Comparison of ENCODE assay signal across 16 cellular contexts in genomic region chr17:9247401-9247938, GRCh38.
"Had no signal": no experiment of that assay in that cellular context is flagged by ENCODE, and none has a peak within 500 bp of the region (broad histone marks: within the 10 kb centered on the region; RNA-seq: fewer than 3 reads in every experiment).

No MANE protein-coding gene starts in this region.

- H3K4me1 ChIP-seq: colonic mucosa had no signal

- ATAC-seq: activated CD8-positive, alpha-beta T cell treated with anti-CD3 and anti-CD28 coated beads, Interleukin-2, amount 10 ng/mL, durations not matched to agents 7 days and 5 days; left colon; mucosa of descending colon; natural killer cell had no signal

- H3K27me3 ChIP-seq: cardiac muscle cell, colonic mucosa, thyroid gland, vagina had no signal

- H3K36me3 ChIP-seq: cardiac muscle cell, colonic mucosa, thyroid gland, vagina had no signal

- FAIRE-seq: astrocyte, endothelial cell of umbilical vein had no signal

- DNase-seq: activated CD4-positive, alpha-beta T cell treated with anti-CD3 and anti-CD28 coated beads for 4 hours; activated CD8-positive, alpha-beta memory T cell treated with anti-CD3 and anti-CD28 coated beads, Interleukin-2, amount 50 U/mL, for 48 hours; activated CD8-positive, alpha-beta T cell treated with anti-CD3 and anti-CD28 coated beads, Interleukin-2, amount 10 ng/mL, durations not matched to agents 7 days and 5 days; colonic mucosa; immature natural killer cell; left colon; natural killer cell; stimulated activated CD4-positive, alpha-beta T cell treated with anti-CD3 and anti-CD28 coated beads, Interleukin-4, amount 100 ng/mL, for 1 hour; T-helper 9 cell; thyroid gland had no signal

- H3K27ac ChIP-seq: cardiac muscle cell, colonic mucosa, thyroid gland, vagina, VCaP had no signal

- H3K4me3 ChIP-seq: cardiac muscle cell, colonic mucosa, mucosa of descending colon, thyroid gland, vagina had no signal

- H3K9me3 ChIP-seq: colonic mucosa, mucosa of descending colon, thyroid gland, vagina had no signal
